In the genomic region with DNA sequence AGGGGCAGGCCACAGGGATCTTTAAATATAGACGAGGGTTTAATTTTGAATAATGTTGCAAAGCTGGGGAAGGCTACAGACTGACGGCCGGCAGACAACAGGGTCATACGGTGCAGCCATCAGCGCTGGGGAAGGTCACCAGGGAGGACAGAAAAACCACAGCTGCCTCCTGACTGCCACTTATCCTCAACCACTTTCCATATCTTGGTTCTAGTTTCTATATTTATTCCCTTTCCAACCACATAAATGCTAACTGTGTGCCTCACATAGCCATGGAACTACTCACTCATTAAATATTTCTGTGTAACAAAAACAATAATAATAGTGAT, we compare ENCODE assay signal across 26 cellular contexts.
A peak's percentile ranks its signal among the peaks of the same experiment; 100 is the strongest.
DNase-seq lines count a peak whose midpoint lies in the region; ATAC-seq and TF ChIP-seq lines count a peak whose summit lies in the region.
"Had no signal": no experiment of that assay in that cellular context is flagged by ENCODE, and none has a peak within 500 bp of the region (broad histone marks: within the 10 kb centered on the region; RNA-seq: fewer than 3 reads in every experiment).

No MANE protein-coding gene starts in this region.

- H3K27ac Mint-ChIP-seq in activated T-helper 17 cell treated with anti-CD3 and anti-CD28 coated beads, Interleukin-2, amount 50 U/mL, for 72 hours, result no peak overlapping the region
- H3K27ac Mint-ChIP-seq: activated CD4-positive, alpha-beta memory T cell treated with anti-CD3 and anti-CD28 coated beads for 36 hours; activated T-cell treated with anti-CD3 and anti-CD28 coated beads, Interleukin-2, amount 50 U/mL, for 72 hours; endodermal cell; natural killer cell; T-helper 1 cell treated with Interleukin-12 subunit alpha and Interleukin-12 subunit beta and Interleukin-4 antibody, amounts not matched to agents 30 μg/mL and 1 μg/mL, for 36 hours; type B pancreatic cell had no signal

- H3K9ac ChIP-seq in neuronal stem cell (ENCODE audit: low read depth, low read length, poor library complexity), result no peak overlapping the region

- no peak overlapping the region for H3K4me2 ChIP-seq in neuronal stem cell (ENCODE audit: insufficient read depth, low read length, poor library complexity, severe bottlenecking)

- DNase-seq in OCI-M1 (lab: John Stamatoyannopoulos, UW) (peak; percentile 31), heart right ventricle (no peak), neuronal stem cell (ENCODE audit: low spot score) (no peak), CD1c-positive myeloid dendritic cell (ENCODE audit: extremely low spot score) (no peak)
- DNase-seq: activated CD4-positive, alpha-beta memory T cell treated with anti-CD3 and anti-CD28 coated beads for 36 hours; activated CD4-positive, alpha-beta T cell treated with anti-CD3 and anti-CD28 coated beads for 1 hour; activated naive CD4-positive, alpha-beta T cell treated with Interleukin-2 at 50 U/mL for 16 hours; activated T-cell treated with anti-CD3 and anti-CD28 coated beads, Interleukin-2, amount 50 U/mL, for 72 hours; dermis blood vessel endothelial cell; endodermal cell; GDM1; glutamatergic neuron; IMR-90; natural killer cell; NCI-H1930; NK-92 treated with Interleukin-12 subunit alpha and Interleukin-12 subunit beta, amount 100 ng/mL, for 24 hours; stimulated activated naive CD4-positive, alpha-beta T cell had no signal

- CTCF ChIA-PET in HEK293 (lab: Yijun Ruan, JAX), result interaction anchor here (1.0 to 2.4 kb wide), 3 partner anchors 11 to 429 kb away, joined by 3 to 16 read pairs (median 5); no protein-coding TSS in a partner anchor

- H3K27ac ChIP-seq in HEK293 (ENCODE audit: extremely low read depth, low read depth, low read length) (no peak overlapping the region), heart right ventricle (peak overlapping the region in 7 of 10 donors; percentile 27 to 62 (median 53)), neuronal stem cell (replicated peaks; ENCODE audit: low read length) (no peak overlapping the region)
- H3K27ac ChIP-seq: C4-2B, lower lobe of right lung, SK-N-MC had no signal

- peak overlapping the region; percentile 5 for H2AFZ ChIP-seq in neuronal stem cell (ENCODE audit: low read length)

- no peak overlapping the region for H3K4me3 Mint-ChIP-seq in activated T-helper 17 cell treated with anti-CD3 and anti-CD28 coated beads, Interleukin-2, amount 50 U/mL, for 72 hours
- H3K4me3 Mint-ChIP-seq: activated CD4-positive, alpha-beta memory T cell treated with anti-CD3 and anti-CD28 coated beads for 36 hours; activated T-cell treated with anti-CD3 and anti-CD28 coated beads, Interleukin-2, amount 50 U/mL, for 72 hours; central memory CD8-positive, alpha-beta T cell; endodermal cell; natural killer cell; T-helper 1 cell treated with Interleukin-12 subunit alpha and Interleukin-12 subunit beta and Interleukin-4 antibody, amounts not matched to agents 30 μg/mL and 1 μg/mL, for 36 hours; type B pancreatic cell had no signal

- H3K36me3 ChIP-seq in HEK293 (ENCODE audit: control insufficient read depth in 2 of 2, insufficient read depth in 1 of 2, low read length in 2 of 2) (no peaks in the 10 kb centered on the region), heart right ventricle (no peaks in the 10 kb centered on the region), neuronal stem cell (replicated peaks in 1 of 2; ENCODE audit: control insufficient read depth in 2 of 2, insufficient read depth in 2 of 2, low read length in 2 of 2) (no peaks in the 10 kb centered on the region)
- H3K36me3 ChIP-seq: lower lobe of right lung had no signal

- H2BK120ac ChIP-seq in neuronal stem cell (ENCODE audit: low read depth, low read length), result no peak overlapping the region

- no peaks in the 10 kb centered on the region for H3K79me1 ChIP-seq in neuronal stem cell (ENCODE audit: low read depth, low read length)

- TF ChIP-seq CTCF in HEK293 (tag by site-specific recombination; IDR thresholded peaks at IDR 0.05), result no peak
- no peak for TF ChIP-seq CTCF in heart right ventricle (IDR thresholded peaks at IDR 0.05)

- H3K4me1 ChIP-seq in HEK293 (ENCODE audit: control insufficient read depth, insufficient read depth, low read length) (no peaks in the 10 kb centered on the region), heart right ventricle (peaks cover 0 to 17% (median 4%) of the 10 kb centered on the region in 9 donors), neuronal stem cell (ENCODE audit: control insufficient read depth in 2 of 2, insufficient read depth in 1 of 2, low read depth in 1 of 2, low read length in 2 of 2) (no peaks in the 10 kb centered on the region)
- H3K4me1 ChIP-seq: lower lobe of right lung had no signal

- no peak overlapping the region for H3K23ac ChIP-seq in neuronal stem cell (ENCODE audit: low read depth, low read length, poor library complexity)

- H3K36me3 Mint-ChIP-seq in activated T-helper 17 cell treated with anti-CD3 and anti-CD28 coated beads, Interleukin-2, amount 50 U/mL, for 72 hours (ENCODE audit: low read depth), result no peaks in the 10 kb centered on the region
- H3K36me3 Mint-ChIP-seq: type B pancreatic cell had no signal

- no peak overlapping the region for H3K18ac ChIP-seq in neuronal stem cell (ENCODE audit: low read length)

- no peak overlapping the region for H2BK15ac ChIP-seq in neuronal stem cell (ENCODE audit: low read length)

- no peak overlapping the region for H3K4ac ChIP-seq in neuronal stem cell (ENCODE audit: low read length)

- H3K27me3 ChIP-seq in heart right ventricle, result no peaks in the 10 kb centered on the region
- H3K27me3 ChIP-seq in neuronal stem cell (ENCODE audit: control insufficient read depth in 3 of 3, insufficient read depth in 3 of 3, low read depth in 1 of 3, low read length in 3 of 3), result no peaks in the 10 kb centered on the region

- intact Hi-C loops in heart right ventricle (cut with DNase I), result no loop called here

- no peak overlapping the region for H3K14ac ChIP-seq in neuronal stem cell (ENCODE audit: low read length)

- H4K91ac ChIP-seq in neuronal stem cell (ENCODE audit: low read depth, low read length, poor library complexity), result no peak overlapping the region

- no peak overlapping the region for H2BK12ac ChIP-seq in neuronal stem cell (ENCODE audit: low read length)

- 24 to 43% methylated on average over 5 of the region's 5 CpGs for WGBS in heart right ventricle, 2 donors
- no CpG with 5 or more reads among the region's 5 CpGs for WGBS in neuronal stem cell (ENCODE audit: extremely low coverage in 2 of 2, insufficient read length in 2 of 2, insufficient replicate concordance in 1 of 2), 2 donors

- H3K9me3 ChIP-seq in HEK293 (ENCODE audit: control insufficient read depth, insufficient read depth, low read depth, low read length) (no peaks in the 10 kb centered on the region), heart right ventricle (peaks cover 0 to 25% (median 11%) of the 10 kb centered on the region in 11 donors), neuronal stem cell (replicated peaks in 1 of 2; ENCODE audit: control insufficient read depth in 2 of 2, insufficient read depth in 1 of 2, low read depth in 1 of 2, low read length in 2 of 2) (peaks cover 5 to 9% of the 10 kb centered on the region in 2 donors)
- H3K9me3 ChIP-seq: lower lobe of right lung had no signal

- peaks cover 5% of the 10 kb centered on the region for H3K9me3 Mint-ChIP-seq in activated T-helper 17 cell treated with anti-CD3 and anti-CD28 coated beads, Interleukin-2, amount 50 U/mL, for 72 hours
- H3K9me3 Mint-ChIP-seq: type B pancreatic cell had no signal

- ATAC-seq in heart right ventricle (peak; percentile 65 to 90 (median 81)), HG02759 (IDR thresholded peaks at IDR 0.05; ENCODE audit: unreplicated experiment) (no peak)
- no peak for ATAC-seq in activated T-helper 17 cell treated with anti-CD3 and anti-CD28 coated beads, Interleukin-2, amount 50 U/mL, for 72 hours (replicated peaks)
- ATAC-seq: activated T-cell treated with anti-CD3 and anti-CD28 coated beads, Interleukin-2, amount 50 U/mL, for 72 hours; lower lobe of right lung; natural killer cell had no signal

- H4K8ac ChIP-seq in neuronal stem cell (ENCODE audit: low read depth, low read length), result no peak overlapping the region

- no peaks in the 10 kb centered on the region for H3K27me3 Mint-ChIP-seq in activated T-helper 17 cell treated with anti-CD3 and anti-CD28 coated beads, Interleukin-2, amount 50 U/mL, for 72 hours
- H3K27me3 Mint-ChIP-seq: activated CD4-positive, alpha-beta memory T cell treated with anti-CD3 and anti-CD28 coated beads for 36 hours; type B pancreatic cell had no signal

- no peak overlapping the region for H2AK5ac ChIP-seq in neuronal stem cell (ENCODE audit: low read depth, low read length)

- peaks cover 3% of the 10 kb centered on the region for H3K4me1 Mint-ChIP-seq in activated T-helper 17 cell treated with anti-CD3 and anti-CD28 coated beads, Interleukin-2, amount 50 U/mL, for 72 hours
- H3K4me1 Mint-ChIP-seq: endodermal cell had no signal

- H3K4me3 ChIP-seq in HEK293 (ENCODE audit: low read depth, low read length), result no peak overlapping the region
- H3K4me3 ChIP-seq in heart right ventricle, result no peak overlapping the region
- no peak overlapping the region for H3K4me3 ChIP-seq in neuronal stem cell (ENCODE audit: low read length in 2 of 2)
- H3K4me3 ChIP-seq: lower lobe of right lung, SK-N-MC had no signal

- no peak overlapping the region for H2BK5ac ChIP-seq in neuronal stem cell (ENCODE audit: low read length)

- POLR2A ChIA-PET in HEK293 (lab: Yijun Ruan, JAX), result interaction anchor here (0.5 kb wide), 1 partner anchor 126 kb away, joined by 3 read pairs; no protein-coding TSS in a partner anchor

TF ChIP-seq in HEK293, 187 proteins besides CTCF, POLR2A, EP300 and RAD21:
- TF ChIP-seq SETDB1 (IDR thresholded peaks at IDR 0.05; ENCODE audit: insufficient read length, low read length) (peak; percentile 50), ZNF548 (tag by site-specific recombination; IDR thresholded peaks at IDR 0.05) (no peak), ZNF394 (tag by site-specific recombination; IDR thresholded peaks at IDR 0.05; ENCODE audit: borderline replicate concordance) (peak; percentile 9; the same call in 1 of the 2 replicates)

Comparison
In these comparisons a context has a peak if more than half of its experiments do, and no peak if none do; other contexts are left out.
1. H3K27ac ChIP-seq: peak in heart right ventricle (7 of 10); none in HEK293 (single experiment) and neuronal stem cell (single experiment).
2. ATAC-seq: peak in heart right ventricle (8 of 8); none in activated T-helper 17 cell treated with anti-CD3 and anti-CD28 coated beads, Interleukin-2, amount 50 U/mL, for 72 hours (single experiment) and HG02759 (single experiment).